Comparison of ENCODE assay signal across 8 cellular contexts in the genomic region with DNA sequence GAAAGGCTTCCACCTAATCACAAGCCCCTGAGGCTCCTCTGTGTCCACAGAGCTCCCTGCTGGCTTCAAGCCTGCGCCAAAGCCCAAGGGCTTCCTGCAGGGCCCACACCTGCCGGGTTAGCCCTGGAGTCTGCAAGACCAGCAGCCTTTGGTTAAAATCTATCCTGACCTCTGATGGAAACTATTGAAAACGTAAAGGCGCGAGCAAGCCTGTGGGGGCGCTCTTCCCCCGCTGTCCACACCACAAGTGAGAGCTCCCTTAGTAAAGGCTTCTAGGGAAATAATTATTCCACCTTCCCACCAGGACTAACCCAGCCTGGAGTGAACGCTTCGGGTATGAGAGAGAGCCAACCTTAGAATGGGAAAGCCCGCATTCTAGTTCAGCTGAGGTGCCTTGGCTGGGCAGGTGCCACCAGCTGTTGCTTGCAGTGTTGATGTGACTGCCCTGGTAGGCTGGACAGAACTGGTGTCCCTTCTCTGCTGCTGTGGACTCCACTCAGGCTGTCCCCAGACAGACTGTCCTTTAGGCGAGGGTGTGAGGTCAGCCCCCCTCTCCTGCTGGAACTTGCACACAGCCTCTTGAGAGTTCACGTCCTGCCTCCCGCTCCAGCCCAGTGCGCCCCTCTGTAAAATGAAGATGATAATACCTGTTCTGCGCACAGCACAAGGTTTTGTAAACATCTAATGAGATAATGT.
DNase-seq lines count a peak whose midpoint lies in the region; ATAC-seq and TF ChIP-seq lines count a peak whose summit lies in the region.

No MANE protein-coding gene starts in this region.

- no peak overlapping the region for H3K4me3 ChIP-seq in CD8-positive, alpha-beta T cell (ENCODE audit: low read depth, low read length)
- H3K4me3 ChIP-seq in KMS-11 (IDR thresholded peaks at IDR 0.05; ENCODE audit: insufficient read depth, low read depth, low read length) (no peak overlapping the region), body of pancreas (no peak overlapping the region), right lobe of liver (no peak overlapping the region)

- H3K9me3 Mint-ChIP-seq in CD8-positive, alpha-beta T cell = no peaks in the 10 kb centered on the region
- H3K9me3 Mint-ChIP-seq in activated naive CD8-positive, alpha-beta T cell treated with anti-CD3 and anti-CD28 coated beads for 36 hours = no peaks in the 10 kb centered on the region

- H3K27ac ChIP-seq in CD8-positive, alpha-beta T cell (ENCODE audit: low read depth, low read length) = no peak overlapping the region
- H3K27ac ChIP-seq in KMS-11 = no peak overlapping the region
- H3K27ac ChIP-seq in body of pancreas = no peak overlapping the region
- no peak overlapping the region for H3K27ac ChIP-seq in right lobe of liver

- 31 to 46% methylated on average over 15 of the region's 15 CpGs for WGBS in body of pancreas, 2 donors
- 55% methylated on average over 11 of the region's 15 CpGs for WGBS in right lobe of liver (ENCODE audit: insufficient coverage, low coverage, low lambda C conversion rate, missing lambda C conversion rate)

- H3K36me3 ChIP-seq in CD8-positive, alpha-beta T cell (ENCODE audit: insufficient read depth, low read length) = peaks cover 3% of the 10 kb centered on the region
- H3K36me3 ChIP-seq in KMS-11 (ENCODE audit: insufficient read depth) (no peaks in the 10 kb centered on the region), body of pancreas (replicated peaks in 1 of 2; ENCODE audit: insufficient read depth in 1 of 2, low read depth in 2 of 2) (no peaks in the 10 kb centered on the region), right lobe of liver (no peaks in the 10 kb centered on the region)

- CTCF ChIA-PET in CD8-positive, alpha-beta T cell (lab: Charles Lee) = interaction anchor here (0.5 to 3.0 kb wide), 12 partner anchors 9 to 253 kb away, joined by 3 to 12 read pairs (median 3); no protein-coding TSS in a partner anchor

- peaks cover 56% of the 10 kb centered on the region for H3K4me1 Mint-ChIP-seq in CD8-positive, alpha-beta T cell (ENCODE audit: low read depth)
- H3K4me1 Mint-ChIP-seq in activated naive CD8-positive, alpha-beta T cell treated with anti-CD3 and anti-CD28 coated beads for 36 hours = peaks cover 50% of the 10 kb centered on the region

- intact Hi-C loops in CD8-positive, alpha-beta T cell (cut with DNase I, micrococcal nuclease) = loop anchor here (5.0 kb wide), 2 partner anchors 44 to 79 kb away; no protein-coding TSS in a partner anchor
- intact Hi-C loops in body of pancreas (cut with DNase I) = loop anchor here (5.0 kb wide), 1 partner anchor 254 kb away; no protein-coding TSS in a partner anchor
- intact Hi-C loops in right lobe of liver (cut with DNase I) = no loop called here

- H3K79me2 ChIP-seq in KMS-11 (ENCODE audit: insufficient read depth, low read depth) = no peaks in the 10 kb centered on the region

- no peak overlapping the region for H3K4me2 ChIP-seq in KMS-11

- peaks cover 44% of the 10 kb centered on the region for H3K4me1 ChIP-seq in CD8-positive, alpha-beta T cell (ENCODE audit: insufficient read depth, low read length)
- H3K4me1 ChIP-seq in KMS-11 (ENCODE audit: low read depth, poor library complexity, severe bottlenecking) = peaks cover 7% of the 10 kb centered on the region
- peaks cover 8% of the 10 kb centered on the region for H3K4me1 ChIP-seq in body of pancreas
- no peaks in the 10 kb centered on the region for H3K4me1 ChIP-seq in right lobe of liver

- no peak for TF ChIP-seq CTCF in CD8-positive, alpha-beta T cell (IDR thresholded peaks at IDR 0.05)
- TF ChIP-seq CTCF in KMS-11 (conservative IDR thresholded peaks at IDR 0.05; ENCODE audit: low read depth, low read length) (peak; percentile 23; the same call in 1 of the 2 replicates), body of pancreas (IDR thresholded peaks at IDR 0.05) (peak; percentile 68 to 86 (median 81)), right lobe of liver (IDR thresholded peaks at IDR 0.05) (peak; percentile 26 to 62 (median 48))

- no peaks in the 10 kb centered on the region for H3K9me3 ChIP-seq in CD8-positive, alpha-beta T cell (ENCODE audit: low read length)
- H3K9me3 ChIP-seq in body of pancreas (no peaks in the 10 kb centered on the region), right lobe of liver (no peaks in the 10 kb centered on the region)

- no peak for ATAC-seq in CD8-positive, alpha-beta T cell
- peak; percentile 89 for ATAC-seq in body of pancreas
- ATAC-seq in right lobe of liver = peak; percentile 57 to 75 (median 60)
- no peak for ATAC-seq in GM21367 (IDR thresholded peaks at IDR 0.05; ENCODE audit: unreplicated experiment)

- H3K4me3 Mint-ChIP-seq in CD8-positive, alpha-beta T cell = no peak overlapping the region
- H3K4me3 Mint-ChIP-seq in activated naive CD8-positive, alpha-beta T cell treated with anti-CD3 and anti-CD28 coated beads for 36 hours = no peak overlapping the region

- no peaks in the 10 kb centered on the region for H3K27me3 ChIP-seq in CD8-positive, alpha-beta T cell (ENCODE audit: insufficient read depth, low read length)
- H3K27me3 ChIP-seq in KMS-11 (ENCODE audit: insufficient read depth, low read depth) (no peaks in the 10 kb centered on the region), body of pancreas (no peaks in the 10 kb centered on the region), right lobe of liver (no peaks in the 10 kb centered on the region)

- peak overlapping the region; percentile 96 for H3K27ac Mint-ChIP-seq in CD8-positive, alpha-beta T cell
- H3K27ac Mint-ChIP-seq in activated naive CD8-positive, alpha-beta T cell treated with anti-CD3 and anti-CD28 coated beads for 36 hours = no peak overlapping the region

- peaks cover 31% of the 10 kb centered on the region for H3K36me3 Mint-ChIP-seq in CD8-positive, alpha-beta T cell
- H3K36me3 Mint-ChIP-seq in activated naive CD8-positive, alpha-beta T cell treated with anti-CD3 and anti-CD28 coated beads for 36 hours = peaks cover 68% of the 10 kb centered on the region

- no peak for TF ChIP-seq POLR2A in body of pancreas (IDR thresholded peaks at IDR 0.05)
- TF ChIP-seq POLR2A in right lobe of liver (IDR thresholded peaks at IDR 0.05) = no peak

- POLR2A ChIA-PET in CD8-positive, alpha-beta T cell (lab: Charles Lee) = interaction anchor here (0.6 to 2.0 kb wide), 2 partner anchors 59 to 71 kb away, joined by 3 to 6 read pairs; no protein-coding TSS in a partner anchor

- H4K20me1 ChIP-seq in KMS-11 (ENCODE audit: insufficient read depth) = no peaks in the 10 kb centered on the region

- H2AFZ ChIP-seq in KMS-11 (ENCODE audit: low read depth) = no peak overlapping the region

- H3K27me3 Mint-ChIP-seq in CD8-positive, alpha-beta T cell (ENCODE audit: low read depth) = no peaks in the 10 kb centered on the region
- H3K27me3 Mint-ChIP-seq in activated naive CD8-positive, alpha-beta T cell treated with anti-CD3 and anti-CD28 coated beads for 36 hours = no peaks in the 10 kb centered on the region

- no peak overlapping the region for H3K9ac ChIP-seq in KMS-11

- no peak for DNase-seq in CD8-positive, alpha-beta T cell
- peak; percentile 65 to 75 (median 68) for DNase-seq in body of pancreas
- DNase-seq in right lobe of liver = peak in 1 of 3 donors; percentile 39
- DNase-seq in A172 (ENCODE audit: low spot score) = no peak
- DNase-seq in activated naive CD8-positive, alpha-beta T cell treated with anti-CD3 and anti-CD28 coated beads for 36 hours = no peak
- DNase-seq in amniotic stem cell (lab: John Stamatoyannopoulos, UW) = no peak

Comparison
In these comparisons a context has a peak if more than half of its experiments do, and no peak if none do; other contexts are left out.
1. ATAC-seq: peak in body of pancreas (single experiment) and right lobe of liver (4 of 4); none in CD8-positive, alpha-beta T cell (single experiment) and GM21367 (single experiment).
2. DNase-seq: peak in body of pancreas (4 of 4); none in CD8-positive, alpha-beta T cell (0 of 7), A172 (single experiment), activated naive CD8-positive, alpha-beta T cell treated with anti-CD3 and anti-CD28 coated beads for 36 hours (single experiment) and amniotic stem cell (single experiment).
3. intact Hi-C loops: an anchor here in CD8-positive, alpha-beta T cell (5.0 kb wide) and body of pancreas (5.0 kb wide); none called in right lobe of liver.